8 cellular contexts compared by ENCODE assay signal in genomic region chr3:98817546-98817945, GRCh38. TPM values are rescaled to one million over a fixed set of nuclear protein-coding genes. Genes with fewer than 3 reads are reported as not detected.
DNase-seq lines count a peak whose midpoint lies in the region; ATAC-seq and TF ChIP-seq lines count a peak whose summit lies in the region.

No MANE protein-coding gene starts in this region.

- DNase-seq in NCI-H187 treated with DMSO at 0.1 percent for 48 hours (lab: John Stamatoyannopoulos, UW) (peak; percentile 24), NCI-H187 (lab: John Stamatoyannopoulos, UW) (no peak), PC-3 (peak; percentile 89), dorsolateral prefrontal cortex (no peak), midbrain (lab: John Stamatoyannopoulos, UW) (peak; percentile 65)
- peak; percentile 47 for DNase-seq in Jurkat, Clone E6-1 (ENCODE audit: low read depth, low spot score)
- DNase-seq in activated T-helper 1 cell treated with anti-CD3 and anti-CD28 coated beads, Interleukin-12 subunit alpha, Interleukin-12 subunit beta, Interleukin-2, Interleukin-4 antibody, amounts not matched to agents 30 ng/mL and 10 ng/mL and 1 ng/mL, durations not matched to agents 14 hours and 24 hours and 36 hours (ENCODE audit: low spot score) = no peak

- H3F3A ChIP-seq in PC-3 (ENCODE audit: low read length, unreplicated experiment) = peaks cover 41% of the 10 kb centered on the region

- no TSS peak for BruUV-seq in PC-3 (replicated peaks; lab: Mats Ljungman, UMichigan)

- no peaks in the 10 kb centered on the region for H3K9me3 ChIP-seq in PC-3 (ENCODE audit: low read length)

- no peak overlapping the region for H2AFZ ChIP-seq in PC-3 (ENCODE audit: low read length)

- no peaks in the 10 kb centered on the region for H3K36me3 Mint-ChIP-seq in activated T-helper 1 cell treated with anti-CD3 and anti-CD28 coated beads, Interleukin-12 subunit alpha, Interleukin-12 subunit beta, Interleukin-2, Interleukin-4 antibody, amounts not matched to agents 30 ng/mL and 10 ng/mL and 1 ng/mL, durations not matched to agents 14 hours and 24 hours and 36 hours (ENCODE audit: low read depth)

- no peak overlapping the region for H3K4me3 Mint-ChIP-seq in activated T-helper 1 cell treated with anti-CD3 and anti-CD28 coated beads, Interleukin-12 subunit alpha, Interleukin-12 subunit beta, Interleukin-2, Interleukin-4 antibody, amounts not matched to agents 30 ng/mL and 10 ng/mL and 1 ng/mL, durations not matched to agents 14 hours and 24 hours and 36 hours

- no peak overlapping the region for H3K4me2 ChIP-seq in PC-3 (ENCODE audit: low read length)

- no peaks in the 10 kb centered on the region for H3K9me2 ChIP-seq in PC-3 (replicated peaks; ENCODE audit: low read length)

- no peak overlapping the region for H3K27ac Mint-ChIP-seq in activated T-helper 1 cell treated with anti-CD3 and anti-CD28 coated beads, Interleukin-12 subunit alpha, Interleukin-12 subunit beta, Interleukin-2, Interleukin-4 antibody, amounts not matched to agents 30 ng/mL and 10 ng/mL and 1 ng/mL, durations not matched to agents 14 hours and 24 hours and 36 hours

- ATAC-seq in GM21723 (IDR thresholded peaks at IDR 0.05; ENCODE audit: unreplicated experiment) = peak; percentile 81
- peak; percentile 42 for ATAC-seq in PC-3

- H3K9me3 Mint-ChIP-seq in activated T-helper 1 cell treated with anti-CD3 and anti-CD28 coated beads, Interleukin-12 subunit alpha, Interleukin-12 subunit beta, Interleukin-2, Interleukin-4 antibody, amounts not matched to agents 30 ng/mL and 10 ng/mL and 1 ng/mL, durations not matched to agents 14 hours and 24 hours and 36 hours = no peaks in the 10 kb centered on the region

- intact Hi-C loops in PC-3 (cut with micrococcal nuclease) (loop anchor here (1.0 to 10.0 kb wide), 6 partner anchors 69 to 936 kb away; partner anchors contain the start of gene DCBLD2), dorsolateral prefrontal cortex (cut with DNase I) (loop anchor here (1.0 to 10.0 kb wide), 5 partner anchors 85 to 493 kb away; partner anchors contain the start of genes DCBLD2 (in 2 of the 2) and CLDND1 (in 1 of the 2))
- intact Hi-C loops in activated T-helper 1 cell treated with anti-CD3 and anti-CD28 coated beads, Interleukin-12 subunit alpha, Interleukin-12 subunit beta, Interleukin-2, Interleukin-4 antibody, amounts not matched to agents 30 ng/mL and 10 ng/mL and 1 ng/mL, durations not matched to agents 14 hours and 24 hours and 36 hours (cut with micrococcal nuclease) = loop anchor here (1.0 to 10.0 kb wide), 4 partner anchors 175 to 1023 kb away; no protein-coding TSS in a partner anchor

- H3K27me3 ChIP-seq in PC-3 (ENCODE audit: low read length) (no peaks in the 10 kb centered on the region), dorsolateral prefrontal cortex (no peaks in the 10 kb centered on the region)

- no peak overlapping the region for H3K4me3 ChIP-seq in Jurkat, Clone E6-1 (ENCODE audit: low read length)
- no peak overlapping the region for H3K4me3 ChIP-seq in PC-3 (ENCODE audit: low read length)
- H3K4me3 ChIP-seq in dorsolateral prefrontal cortex = no peak overlapping the region

- H4K20me1 ChIP-seq in PC-3 (ENCODE audit: low read length) = peaks cover 3% of the 10 kb centered on the region; the same call in 1 of the 2 replicates

- peaks cover 15% of the 10 kb centered on the region; the same call in 1 of the 2 replicates for H3K79me2 ChIP-seq in PC-3 (ENCODE audit: low read length)

- no peaks in the 10 kb centered on the region for H3K4me1 Mint-ChIP-seq in activated T-helper 1 cell treated with anti-CD3 and anti-CD28 coated beads, Interleukin-12 subunit alpha, Interleukin-12 subunit beta, Interleukin-2, Interleukin-4 antibody, amounts not matched to agents 30 ng/mL and 10 ng/mL and 1 ng/mL, durations not matched to agents 14 hours and 24 hours and 36 hours (ENCODE audit: low read depth)

- CTCF ChIA-PET in PC-3 (lab: Charles Lee) = interaction anchor here (0.6 to 1.3 kb wide), 3 partner anchors 24 to 176 kb away, joined by 3 to 14 read pairs (median 4); no protein-coding TSS in a partner anchor

- H3K9ac ChIP-seq in PC-3 (ENCODE audit: low read length) = no peak overlapping the region

- POLR2A ChIA-PET in PC-3 (lab: Charles Lee; ENCODE audit: unreplicated experiment) = interaction anchor here (0.6 to 0.9 kb wide), 2 partner anchors 135 to 177 kb away, joined by 3 to 4 read pairs; no protein-coding TSS in a partner anchor

- TF ChIP-seq CTCF in PC-3 (conservative IDR thresholded peaks at IDR 0.05; ENCODE audit: low read depth, low read length) = peak; percentile 84
- peak; percentile 78 to 99 (median 91) for TF ChIP-seq CTCF in dorsolateral prefrontal cortex (IDR thresholded peaks at IDR 0.05 in 54 of 56, conservative IDR thresholded peaks at IDR 0.05 in 2 of 56; ENCODE audit: low read depth in 1 of 56, partially characterized antibody in 56 of 56)

- peaks cover 83% of the 10 kb centered on the region for H3K36me3 ChIP-seq in PC-3 (ENCODE audit: low read depth, low read length)

- H3K27me3 Mint-ChIP-seq in activated T-helper 1 cell treated with anti-CD3 and anti-CD28 coated beads, Interleukin-12 subunit alpha, Interleukin-12 subunit beta, Interleukin-2, Interleukin-4 antibody, amounts not matched to agents 30 ng/mL and 10 ng/mL and 1 ng/mL, durations not matched to agents 14 hours and 24 hours and 36 hours (ENCODE audit: insufficient read depth) = no peaks in the 10 kb centered on the region

- peaks cover 31% of the 10 kb centered on the region for H3K4me1 ChIP-seq in PC-3 (ENCODE audit: insufficient read depth, low read length)

- peak overlapping the region; percentile 21 for H3K27ac ChIP-seq in PC-3 (ENCODE audit: low read length)
- H3K27ac ChIP-seq in dorsolateral prefrontal cortex = peak overlapping the region in 2 of 59 donors; percentile 44 to 70

RNA-seq across cellular contexts. Expression of gene ST3GAL6, which starts 54.4 kb away (rescaled TPM):
- 1.2 TPM for polyA plus RNA-seq in Jurkat, Clone E6-1 (2012; ENCODE audit: insufficient read depth, insufficient read length)
- total RNA-seq in PC-3 (2014; rRNA removed) (7.3 and 11.5 TPM in 2 replicates), dorsolateral prefrontal cortex (10 to 100 TPM; 14.2 to 56.6 (median 29.9) TPM)
- 0.44 and 0.83 TPM in 2 replicates for total RNA-seq in activated T-helper 1 cell treated with anti-CD3 and anti-CD28 coated beads, Interleukin-12 subunit alpha, Interleukin-12 subunit beta, Interleukin-2, Interleukin-4 antibody, amounts not matched to agents 30 ng/mL and 10 ng/mL and 1 ng/mL, durations not matched to agents 14 hours and 24 hours and 36 hours

Comparison
In these comparisons a context has a peak if more than half of its experiments do, and no peak if none do; other contexts are left out.
1. DNase-seq: peak in NCI-H187 treated with DMSO at 0.1 percent for 48 hours (single experiment), Jurkat, Clone E6-1 (single experiment), PC-3 (single experiment) and midbrain (single experiment); none in NCI-H187 (0 of 2), dorsolateral prefrontal cortex (0 of 10) and activated T-helper 1 cell treated with anti-CD3 and anti-CD28 coated beads, Interleukin-12 subunit alpha, Interleukin-12 subunit beta, Interleukin-2, Interleukin-4 antibody, amounts not matched to agents 30 ng/mL and 10 ng/mL and 1 ng/mL, durations not matched to agents 14 hours and 24 hours and 36 hours (single experiment).